Comparison of ENCODE assay signal across 8 cellular contexts in genomic region chr3:170410428-170411029, GRCh38. TPM values are rescaled to one million over a fixed set of nuclear protein-coding genes. Genes with fewer than 3 reads are reported as not detected.
A peak's percentile ranks its signal among the peaks of the same experiment; 100 is the strongest.
DNase-seq lines count a peak whose midpoint lies in the region; ATAC-seq, FAIRE-seq and TF ChIP-seq lines count a peak whose summit lies in the region.

No MANE protein-coding gene starts in this region.

- H3K27ac ChIP-seq in CD8-positive, alpha-beta T cell (ENCODE audit: low read depth, low read length) = no peak overlapping the region
- H3K27ac ChIP-seq in Karpas-422 (ENCODE audit: low read length) = no peak overlapping the region

- peak; percentile 50 for FAIRE-seq in TTC549 (lab: Jason Lieb, UNC)

- no peaks in the 10 kb centered on the region for H3K9me3 Mint-ChIP-seq in CD8-positive, alpha-beta T cell

- no peak for DNase-seq in CD8-positive, alpha-beta T cell
- DNase-seq in Karpas-422 = peak; percentile 68
- DNase-seq in left kidney (ENCODE audit: low read depth, low spot score) = peak; percentile 52
- no peak for DNase-seq in effector CD4-positive, alpha-beta T cell
- DNase-seq in central memory CD4-positive, alpha-beta T cell = no peak
- no peak for DNase-seq in stimulated activated CD4-positive, alpha-beta T cell treated with anti-CD3 and anti-CD28 coated beads, Interleukin-4, amount 100 ng/mL, for 4 hours
- no peak for DNase-seq in NCI-H226

- H3K9me2 ChIP-seq in Karpas-422 (replicated peaks; ENCODE audit: insufficient read depth, low read length) = no peaks in the 10 kb centered on the region

- CTCF ChIA-PET in CD8-positive, alpha-beta T cell (lab: Charles Lee) = interaction anchor here (0.6 to 1.2 kb wide), 6 partner anchors 14 to 221 kb away, joined by 3 to 5 read pairs (median 3); no protein-coding TSS in a partner anchor

- no peaks in the 10 kb centered on the region for H3K79me2 ChIP-seq in Karpas-422 (ENCODE audit: low read length)

- intact Hi-C loops in CD8-positive, alpha-beta T cell (cut with DNase I, micrococcal nuclease) = loop anchor here (1.0 to 10.0 kb wide), 6 partner anchors 53 to 1924 kb away; partner anchors contain the start of gene SKIL (in 1 of the 2)

- no peak overlapping the region for H3K27ac Mint-ChIP-seq in CD8-positive, alpha-beta T cell

- no peaks in the 10 kb centered on the region for H3K27me3 Mint-ChIP-seq in CD8-positive, alpha-beta T cell (ENCODE audit: low read depth)

- no peak overlapping the region for H3K9ac ChIP-seq in Karpas-422 (ENCODE audit: low read length)

- H3K36me3 Mint-ChIP-seq in CD8-positive, alpha-beta T cell = no peaks in the 10 kb centered on the region

- H3K4me3 ChIP-seq in CD8-positive, alpha-beta T cell (ENCODE audit: low read depth, low read length) = no peak overlapping the region
- H3K4me3 ChIP-seq in Karpas-422 (ENCODE audit: low read length) = no peak overlapping the region

- H3K27me3 ChIP-seq in CD8-positive, alpha-beta T cell (ENCODE audit: insufficient read depth, low read length) = no peaks in the 10 kb centered on the region
- H3K27me3 ChIP-seq in Karpas-422 (ENCODE audit: low read length) = no peaks in the 10 kb centered on the region

- H3K4me1 ChIP-seq in CD8-positive, alpha-beta T cell (ENCODE audit: insufficient read depth, low read length) = no peaks in the 10 kb centered on the region
- no peaks in the 10 kb centered on the region for H3K4me1 ChIP-seq in Karpas-422 (ENCODE audit: low read length)

- no peak for ATAC-seq in CD8-positive, alpha-beta T cell

- H3K9me3 ChIP-seq in CD8-positive, alpha-beta T cell (ENCODE audit: low read length) = no peaks in the 10 kb centered on the region
- no peaks in the 10 kb centered on the region for H3K9me3 ChIP-seq in Karpas-422 (ENCODE audit: low read length)

- no peak overlapping the region for H3K4me3 Mint-ChIP-seq in CD8-positive, alpha-beta T cell

- no peak overlapping the region for H3K4me2 ChIP-seq in Karpas-422 (ENCODE audit: low read depth, low read length, poor library complexity, severe bottlenecking)

- no peaks in the 10 kb centered on the region for H3K4me1 Mint-ChIP-seq in CD8-positive, alpha-beta T cell (ENCODE audit: low read depth)

- TF ChIP-seq CTCF in CD8-positive, alpha-beta T cell (IDR thresholded peaks at IDR 0.05) = peak; percentile 24

- no peak overlapping the region for H2AFZ ChIP-seq in Karpas-422 (ENCODE audit: low read length)

- POLR2A ChIA-PET in CD8-positive, alpha-beta T cell (lab: Charles Lee) = no interaction called here

- no peaks in the 10 kb centered on the region for H4K20me1 ChIP-seq in Karpas-422 (ENCODE audit: insufficient read depth, low read depth, low read length)

- no peaks in the 10 kb centered on the region for H3K36me3 ChIP-seq in CD8-positive, alpha-beta T cell (ENCODE audit: insufficient read depth, low read length)
- H3K36me3 ChIP-seq in Karpas-422 (ENCODE audit: insufficient read depth, low read length) = no peaks in the 10 kb centered on the region

RNA-seq across cellular contexts. Expression of gene CLDN11, which starts 8.1 kb away (rescaled TPM):
- total RNA-seq in CD8-positive, alpha-beta T cell = not detected
- not detected in 2 replicates for total RNA-seq in Karpas-422 (2014; rRNA removed; shearing (Covaris generic); ENCODE audit: low replicate concordance)

RNA-seq across cellular contexts. Expression of gene SKIL, which starts 53.0 kb away (rescaled TPM):
- total RNA-seq in CD8-positive, alpha-beta T cell = 100 to 1,000 TPM; 160 to 177 TPM
- 43.7 and 49.5 TPM in 2 replicates for total RNA-seq in Karpas-422 (2014; rRNA removed; shearing (Covaris generic); ENCODE audit: low replicate concordance)

Comparison
In these comparisons a context has a peak if more than half of its experiments do, and no peak if none do; other contexts are left out.
1. DNase-seq: peak in Karpas-422 (single experiment) and left kidney (single experiment); none in CD8-positive, alpha-beta T cell (0 of 7), effector CD4-positive, alpha-beta T cell (single experiment), central memory CD4-positive, alpha-beta T cell (single experiment), stimulated activated CD4-positive, alpha-beta T cell treated with anti-CD3 and anti-CD28 coated beads, Interleukin-4, amount 100 ng/mL, for 4 hours (0 of 2) and NCI-H226 (single experiment).